14 cellular contexts compared by ENCODE assay signal in the genomic region with DNA sequence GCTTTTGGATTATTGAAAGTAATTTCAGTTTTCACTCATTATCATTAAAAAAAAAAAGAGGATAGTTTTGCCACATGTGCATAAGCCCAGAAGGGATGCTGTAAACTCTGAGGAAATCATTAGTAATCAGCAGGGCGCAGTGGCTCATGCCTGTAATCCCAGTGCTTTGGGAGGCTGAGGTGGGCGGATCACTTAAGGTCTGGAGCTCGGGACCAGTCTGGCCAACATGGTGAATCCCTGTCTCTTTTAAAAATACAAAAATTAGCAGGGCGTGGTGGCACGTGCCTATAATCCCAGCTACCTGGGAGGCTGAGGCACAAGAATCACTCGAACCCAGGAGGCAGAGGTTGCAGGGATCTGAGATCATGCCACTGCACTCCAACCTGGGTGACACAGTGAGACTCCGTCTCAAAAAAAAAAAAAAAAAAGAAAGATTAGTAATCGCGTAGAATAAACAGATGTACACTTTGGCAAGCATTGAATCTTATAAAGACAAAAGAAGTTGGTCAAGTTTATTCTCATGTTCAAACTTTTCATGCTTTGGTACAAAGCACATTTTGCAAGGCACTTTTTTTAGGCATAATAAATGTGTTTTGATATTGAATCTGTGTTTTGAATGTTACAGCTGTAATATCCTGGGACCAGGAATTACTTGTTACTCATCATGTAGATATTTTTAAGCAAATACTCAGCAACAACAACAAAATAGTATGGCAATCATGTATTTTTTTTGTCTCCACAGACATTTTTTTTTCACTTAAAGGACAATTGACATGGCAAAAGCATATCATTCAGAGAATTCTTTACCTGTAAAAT.
DNase-seq lines count a peak whose midpoint lies in the region; ATAC-seq and TF ChIP-seq lines count a peak whose summit lies in the region.
"Had no signal": no experiment of that assay in that cellular context is flagged by ENCODE, and none has a peak within 500 bp of the region (broad histone marks: within the 10 kb centered on the region; RNA-seq: fewer than 3 reads in every experiment).

No MANE protein-coding gene starts in this region.

- peak overlapping the region; percentile 77 for H2AFZ ChIP-seq in GM23248
- no peak overlapping the region for H2AFZ ChIP-seq in smooth muscle cell (ENCODE audit: low read depth)
- H2AFZ ChIP-seq: parathyroid adenoma had no signal

- peaks cover 16% of the 10 kb centered on the region for H3K4me1 ChIP-seq in GM23248 (ENCODE audit: insufficient read depth)
- H3K4me1 ChIP-seq in right cardiac atrium (ENCODE audit: control insufficient read depth, insufficient read depth, low read length): peaks cover 6% of the 10 kb centered on the region
- H3K4me1 ChIP-seq in smooth muscle cell (ENCODE audit: low read depth): no peaks in the 10 kb centered on the region
- H3K4me1 ChIP-seq: parathyroid adenoma, SJCRH30, thyroid gland had no signal

- peak overlapping the region; percentile 64 for H3K4me3 ChIP-seq in GM23248
- H3K4me3 ChIP-seq in right cardiac atrium (ENCODE audit: low read length): no peak overlapping the region
- H3K4me3 ChIP-seq in smooth muscle cell: no peak overlapping the region
- H3K4me3 ChIP-seq: mucosa of descending colon, SJCRH30, thyroid gland had no signal

- WGBS in GM23248 (ENCODE audit: low coverage in 1 of 2, low lambda C conversion rate in 2 of 2, missing lambda C conversion rate in 2 of 2), 2 experiments: 2% methylated on average over 9 of the region's 9 CpGs
- WGBS in right cardiac atrium: 65% methylated on average over 9 of the region's 9 CpGs
- WGBS in smooth muscle cell (ENCODE audit: low lambda C conversion rate): 46% methylated on average over 9 of the region's 9 CpGs

- H3K27ac ChIP-seq in GM23248 (peak overlapping the region; percentile 72), VCaP (peak overlapping the region; percentile 98), right cardiac atrium (ENCODE audit: low read length) (peak overlapping the region; percentile 19), smooth muscle cell (ENCODE audit: low read depth) (peak overlapping the region; percentile 22)
- H3K27ac ChIP-seq: parathyroid adenoma, SJCRH30, thyroid gland had no signal

- no peaks in the 10 kb centered on the region for H3K27me3 ChIP-seq in GM23248 (replicated peaks; ENCODE audit: insufficient read depth)
- H3K27me3 ChIP-seq in right cardiac atrium (ENCODE audit: control insufficient read depth, insufficient read depth): no peaks in the 10 kb centered on the region
- no peaks in the 10 kb centered on the region for H3K27me3 ChIP-seq in smooth muscle cell (ENCODE audit: low read depth)
- H3K27me3 ChIP-seq: SJCRH30, thyroid gland had no signal

- TF ChIP-seq CTCF in VCaP (conservative IDR thresholded peaks at IDR 0.05) (no peak), smooth muscle cell (IDR thresholded peaks at IDR 0.05; ENCODE audit: borderline replicate concordance, insufficient read depth, poor library complexity, severe bottlenecking) (no peak)

- intact Hi-C loops in right cardiac atrium (cut with DNase I): no loop called here
- intact Hi-C loops in activated naive CD4-positive, alpha-beta T cell treated with anti-CD3 and anti-CD28 coated beads for 36 hours (cut with micrococcal nuclease): no loop called here

- no peaks in the 10 kb centered on the region for H3K9me2 ChIP-seq in GM23248 (ENCODE audit: insufficient read depth)

- no peak for ATAC-seq in right cardiac atrium
- ATAC-seq: activated CD8-positive, alpha-beta T cell treated with anti-CD3 and anti-CD28 coated beads for 36 hours; mucosa of descending colon had no signal

- H3K79me2 ChIP-seq in GM23248 (ENCODE audit: insufficient read depth) (no peaks in the 10 kb centered on the region), smooth muscle cell (ENCODE audit: low read depth) (no peaks in the 10 kb centered on the region)
- H3K79me2 ChIP-seq: parathyroid adenoma had no signal

- H3K4me1 Mint-ChIP-seq in activated naive CD4-positive, alpha-beta T cell treated with anti-CD3 and anti-CD28 coated beads for 36 hours (ENCODE audit: low read depth): no peaks in the 10 kb centered on the region
- H3K4me1 Mint-ChIP-seq: CD4-positive, alpha-beta memory T cell had no signal

- peak overlapping the region; percentile 72 for H3K4me2 ChIP-seq in GM23248 (ENCODE audit: unreplicated experiment)
- H3K4me2 ChIP-seq in smooth muscle cell: peak overlapping the region; percentile 63

- no peaks in the 10 kb centered on the region for H3F3A ChIP-seq in GM23248 (ENCODE audit: insufficient read depth)
- no peaks in the 10 kb centered on the region for H3F3A ChIP-seq in smooth muscle cell (ENCODE audit: low read depth)

- peaks cover 2% of the 10 kb centered on the region for H3K9me3 Mint-ChIP-seq in activated naive CD4-positive, alpha-beta T cell treated with anti-CD3 and anti-CD28 coated beads for 36 hours

- H3K36me3 Mint-ChIP-seq in activated naive CD4-positive, alpha-beta T cell treated with anti-CD3 and anti-CD28 coated beads for 36 hours (ENCODE audit: low read depth): no peaks in the 10 kb centered on the region
- H3K36me3 Mint-ChIP-seq: CD4-positive, alpha-beta memory T cell had no signal

- in situ Hi-C loops in GM23248 (cut with MboI): no loop called here

- DNase-seq in GM23248 (peak; percentile 80), right cardiac atrium (peak in 1 of 3 donors; percentile 53), smooth muscle cell (lab: John Stamatoyannopoulos, UW; ENCODE audit: unreplicated experiment) (no peak), cortex of kidney (lab: John Stamatoyannopoulos, UW) (no peak), DMS114 treated with DMSO at 0.1 percent for 48 hours (lab: John Stamatoyannopoulos, UW; ENCODE audit: unreplicated experiment) (no peak)
- DNase-seq in activated naive CD4-positive, alpha-beta T cell treated with anti-CD3 and anti-CD28 coated beads for 36 hours: no peak
- DNase-seq: activated CD8-positive, alpha-beta T cell treated with anti-CD3 and anti-CD28 coated beads for 36 hours; CD4-positive, alpha-beta memory T cell; NCI-H2227 treated with DMSO at 0.1 percent for 48 hours; SJCRH30; thyroid gland had no signal

- CTCF ChIA-PET in activated naive CD4-positive, alpha-beta T cell treated with anti-CD3 and anti-CD28 coated beads for 36 hours (lab: Charles Lee): no interaction called here

- H3K27me3 Mint-ChIP-seq in activated naive CD4-positive, alpha-beta T cell treated with anti-CD3 and anti-CD28 coated beads for 36 hours (ENCODE audit: low read depth): no peaks in the 10 kb centered on the region
- H3K27me3 Mint-ChIP-seq: activated CD8-positive, alpha-beta T cell treated with anti-CD3 and anti-CD28 coated beads for 36 hours; CD4-positive, alpha-beta memory T cell had no signal

- H3K9me3 ChIP-seq in GM23248 (ENCODE audit: low read depth) (no peaks in the 10 kb centered on the region), right cardiac atrium (ENCODE audit: control insufficient read depth, low read length) (no peaks in the 10 kb centered on the region), smooth muscle cell (replicated peaks; ENCODE audit: low read depth) (no peaks in the 10 kb centered on the region)
- H3K9me3 ChIP-seq: mucosa of descending colon, SJCRH30, thyroid gland had no signal

- H3K27ac Mint-ChIP-seq in activated naive CD4-positive, alpha-beta T cell treated with anti-CD3 and anti-CD28 coated beads for 36 hours: no peak overlapping the region
- H3K27ac Mint-ChIP-seq: activated CD8-positive, alpha-beta T cell treated with anti-CD3 and anti-CD28 coated beads for 36 hours; CD4-positive, alpha-beta memory T cell had no signal

- H3K36me3 ChIP-seq in GM23248 (ENCODE audit: low read depth) (no peaks in the 10 kb centered on the region), smooth muscle cell (ENCODE audit: low read depth) (no peaks in the 10 kb centered on the region)
- H3K36me3 ChIP-seq: SJCRH30, thyroid gland had no signal

- H3K9ac ChIP-seq in GM23248 (peak overlapping the region; percentile 71), smooth muscle cell (ENCODE audit: low read depth) (no peak overlapping the region)
- H3K9ac ChIP-seq: parathyroid adenoma had no signal

- H3K4me3 Mint-ChIP-seq in activated naive CD4-positive, alpha-beta T cell treated with anti-CD3 and anti-CD28 coated beads for 36 hours: no peak overlapping the region
- H3K4me3 Mint-ChIP-seq: activated CD8-positive, alpha-beta T cell treated with anti-CD3 and anti-CD28 coated beads for 36 hours; CD4-positive, alpha-beta memory T cell had no signal

- no peaks in the 10 kb centered on the region for H4K20me1 ChIP-seq in GM23248 (ENCODE audit: insufficient read depth)
- H4K20me1 ChIP-seq in smooth muscle cell (ENCODE audit: low read depth): no peaks in the 10 kb centered on the region

Comparison
In these comparisons a context has a peak if more than half of its experiments do, and no peak if none do; other contexts are left out.
1. H3K27ac ChIP-seq: peak in every context shown above with its lines; median percentile 98 in VCaP; 72 in GM23248; 22 in smooth muscle cell; 19 in right cardiac atrium.